In the genomic region with DNA sequence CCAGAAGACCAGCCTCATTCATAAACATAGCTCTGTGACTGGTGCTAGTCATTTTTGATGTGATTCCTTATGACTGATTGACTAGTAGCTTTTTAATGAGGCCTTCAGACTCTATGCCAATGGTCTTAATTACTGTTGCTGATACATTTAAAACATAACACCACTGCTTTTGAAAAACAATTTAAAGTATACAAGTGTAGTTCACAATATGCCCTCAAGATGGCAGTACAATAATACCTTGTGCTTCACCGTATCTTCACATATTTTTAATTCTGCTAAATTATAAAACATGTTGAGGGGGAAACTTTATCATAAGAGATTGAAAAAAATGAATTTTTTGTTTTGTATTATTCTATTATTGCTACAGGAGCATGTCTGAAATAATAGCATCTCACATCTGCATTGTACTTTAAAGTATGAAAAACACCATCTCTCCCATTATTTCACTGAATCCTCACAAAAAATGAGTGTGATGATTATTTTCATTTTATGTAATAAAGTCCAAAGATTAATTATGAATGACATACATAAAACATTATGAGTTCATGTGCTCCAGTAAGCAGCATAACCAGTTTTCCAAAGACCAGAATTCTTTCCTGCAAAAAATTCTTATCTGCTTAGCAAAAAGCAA, we compare ENCODE assay signal across 8 cellular contexts. TPM values are rescaled to one million over a fixed set of nuclear protein-coding genes. Genes with fewer than 3 reads are reported as not detected.
DNase-seq lines count a peak whose midpoint lies in the region; ATAC-seq and TF ChIP-seq lines count a peak whose summit lies in the region.

No MANE protein-coding gene starts in this region.

- in situ Hi-C loops in SK-MEL-5 (cut with HindIII; ENCODE audit: low pct_unique_long_range_greater_than_20kb, low sequenced_read_pairs) (no loop called here), gastrocnemius medialis (cut with MboI; ENCODE audit: low sequenced_read_pairs in 4 of 4) (loop anchor here in 3 of 4 donors (5.0 to 25.0 kb wide), 2 partner anchors 147 to 852 kb away; a partner anchor contains a TSS)

- TF ChIP-seq CTCF in C4-2B (conservative IDR thresholded peaks at IDR 0.05): peak; percentile 88
- TF ChIP-seq CTCF in fibroblast of villous mesenchyme (IDR thresholded peaks at IDR 0.05; ENCODE audit: insufficient read depth, low read depth, low read length): peak; percentile 60
- TF ChIP-seq CTCF in gastrocnemius medialis (IDR thresholded peaks at IDR 0.05 in 4 of 5, conservative IDR thresholded peaks at IDR 0.05 in 1 of 5): peak; percentile 51 to 78 (median 70)

- H3K27ac Mint-ChIP-seq in activated CD4-positive, alpha-beta memory T cell treated with anti-CD3 and anti-CD28 coated beads, Interleukin-2, amount 10 ng/mL, durations not matched to agents 7 days and 5 days: no peak overlapping the region

- H3K27ac ChIP-seq in C4-2B (no peak overlapping the region), gastrocnemius medialis (no peak overlapping the region)
- no peak overlapping the region for H3K27ac ChIP-seq in effector memory CD4-positive, alpha-beta T cell (ENCODE audit: insufficient read depth, low read length, poor library complexity, severe bottlenecking)

- peaks cover 10% of the 10 kb centered on the region for H3K4me1 Mint-ChIP-seq in activated CD4-positive, alpha-beta memory T cell treated with anti-CD3 and anti-CD28 coated beads, Interleukin-2, amount 10 ng/mL, durations not matched to agents 7 days and 5 days

- peak; percentile 45 for DNase-seq in SK-MEL-5 (ENCODE audit: low read depth, low spot score)
- peak; percentile 47 for DNase-seq in fibroblast of villous mesenchyme (ENCODE audit: low read depth)
- no peak for DNase-seq in gastrocnemius medialis
- DNase-seq in activated CD4-positive, alpha-beta memory T cell treated with anti-CD3 and anti-CD28 coated beads, Interleukin-2, amount 10 ng/mL, durations not matched to agents 7 days and 5 days: no peak
- no peak for DNase-seq in effector memory CD4-positive, alpha-beta T cell
- no peak for DNase-seq in activated CD4-positive, alpha-beta T cell treated with anti-CD3 and anti-CD28 coated beads for 4 hours

- intact Hi-C loops in gastrocnemius medialis (cut with DNase I; ENCODE audit: low total_unique reads): loop anchor here (1.0 to 5.0 kb wide), 3 partner anchors 132 to 848 kb away; a partner anchor contains a TSS

- no peaks in the 10 kb centered on the region for H3K9me3 Mint-ChIP-seq in activated CD4-positive, alpha-beta memory T cell treated with anti-CD3 and anti-CD28 coated beads, Interleukin-2, amount 10 ng/mL, durations not matched to agents 7 days and 5 days

- no peak overlapping the region for H3K4me3 Mint-ChIP-seq in activated CD4-positive, alpha-beta memory T cell treated with anti-CD3 and anti-CD28 coated beads, Interleukin-2, amount 10 ng/mL, durations not matched to agents 7 days and 5 days

- H3K27me3 ChIP-seq in gastrocnemius medialis: no peaks in the 10 kb centered on the region
- H3K27me3 ChIP-seq in effector memory CD4-positive, alpha-beta T cell (replicated peaks; ENCODE audit: control insufficient read depth, insufficient read depth, low read length, poor library complexity, severe bottlenecking): peaks cover 7% of the 10 kb centered on the region

- no peak overlapping the region for H3K4me3 ChIP-seq in fibroblast of villous mesenchyme (ENCODE audit: low read depth, low read length)
- H3K4me3 ChIP-seq in gastrocnemius medialis: no peak overlapping the region
- no peak overlapping the region for H3K4me3 ChIP-seq in effector memory CD4-positive, alpha-beta T cell (ENCODE audit: insufficient read depth, low read depth, low read length, poor library complexity, severe bottlenecking)

- POLR2A ChIA-PET in activated CD4-positive, alpha-beta memory T cell treated with anti-CD3 and anti-CD28 coated beads, Interleukin-2, amount 10 ng/mL, durations not matched to agents 7 days and 5 days (lab: Charles Lee): no interaction called here

- ATAC-seq in GM18907 (IDR thresholded peaks at IDR 0.05; ENCODE audit: unreplicated experiment) (peak; percentile 50), gastrocnemius medialis (peak in 1 of 2 donors; percentile 44)

- peaks cover 32% of the 10 kb centered on the region for H3K27me3 Mint-ChIP-seq in activated CD4-positive, alpha-beta memory T cell treated with anti-CD3 and anti-CD28 coated beads, Interleukin-2, amount 10 ng/mL, durations not matched to agents 7 days and 5 days

- H3K9me3 ChIP-seq in gastrocnemius medialis: no peaks in the 10 kb centered on the region
- no peaks in the 10 kb centered on the region for H3K9me3 ChIP-seq in effector memory CD4-positive, alpha-beta T cell (ENCODE audit: control insufficient read depth, low read length)

- CTCF ChIA-PET in activated CD4-positive, alpha-beta memory T cell treated with anti-CD3 and anti-CD28 coated beads, Interleukin-2, amount 10 ng/mL, durations not matched to agents 7 days and 5 days (lab: Charles Lee): interaction anchor here (0.9 to 4.2 kb wide), 8 partner anchors 8 to 848 kb away, joined by 3 to 31 read pairs (median 4); no protein-coding TSS in a partner anchor

- no peaks in the 10 kb centered on the region for H3K36me3 Mint-ChIP-seq in activated CD4-positive, alpha-beta memory T cell treated with anti-CD3 and anti-CD28 coated beads, Interleukin-2, amount 10 ng/mL, durations not matched to agents 7 days and 5 days (ENCODE audit: low read depth)

- no peaks in the 10 kb centered on the region for H3K4me1 ChIP-seq in gastrocnemius medialis
- H3K4me1 ChIP-seq in effector memory CD4-positive, alpha-beta T cell (ENCODE audit: control insufficient read depth, insufficient read depth, low read length, poor library complexity, severe bottlenecking): no peaks in the 10 kb centered on the region

- no peaks in the 10 kb centered on the region for H3K36me3 ChIP-seq in gastrocnemius medialis
- H3K36me3 ChIP-seq in effector memory CD4-positive, alpha-beta T cell (ENCODE audit: control insufficient read depth, insufficient read depth, low read length): no peaks in the 10 kb centered on the region

- no peak for TF ChIP-seq POLR2A in gastrocnemius medialis (IDR thresholded peaks at IDR 0.05)

RNA-seq across cellular contexts. Expression of a gene that starts 55.1 kb away (rescaled TPM):
- not detected in 2 replicates for total RNA-seq in SK-MEL-5 (2014; rRNA removed; shearing (Covaris generic))
- polyA plus RNA-seq in SK-MEL-5 (2015; cell fraction: cytosol; rRNA removed): not detected in 2 replicates
- polyA plus RNA-seq in SK-MEL-5 (2015; cell fraction: nucleus; rRNA removed): not detected in 2 replicates
- total RNA-seq in fibroblast of villous mesenchyme: not detected in 2 replicates
- total RNA-seq in gastrocnemius medialis: not detected
- not detected for total RNA-seq in activated CD4-positive, alpha-beta memory T cell treated with anti-CD3 and anti-CD28 coated beads, Interleukin-2, amount 10 ng/mL, durations not matched to agents 7 days and 5 days

Comparison
In these comparisons a context has a peak if more than half of its experiments do, and no peak if none do; other contexts are left out.
1. DNase-seq: peak in SK-MEL-5 (single experiment) and fibroblast of villous mesenchyme (single experiment); none in gastrocnemius medialis (0 of 2), activated CD4-positive, alpha-beta memory T cell treated with anti-CD3 and anti-CD28 coated beads, Interleukin-2, amount 10 ng/mL, durations not matched to agents 7 days and 5 days (single experiment), effector memory CD4-positive, alpha-beta T cell (0 of 3) and activated CD4-positive, alpha-beta T cell treated with anti-CD3 and anti-CD28 coated beads for 4 hours (0 of 2).
2. Peak in every context shown above with its lines, with median percentiles within 50 percentile points of each other: CTCF ChIP-seq.